Comparison of ENCODE assay signal across 25 cellular contexts in genomic region chr5:61758711-61759110, GRCh38.
"Had no signal": no experiment of that assay in that cellular context is flagged by ENCODE, and none has a peak within 500 bp of the region (broad histone marks: within the 10 kb centered on the region; RNA-seq: fewer than 3 reads in every experiment).

No MANE protein-coding gene starts in this region.

- H3K27me3 ChIP-seq: brain microvascular endothelial cell had no signal

- DNase-seq: activated CD4-positive, alpha-beta memory T cell treated with anti-CD3 and anti-CD28 coated beads, Interleukin-2, amount 10 ng/mL, durations not matched to agents 7 days and 5 days; activated CD4-positive, alpha-beta T cell treated with anti-CD3 and anti-CD28 coated beads for 1 hour; activated CD4-positive, alpha-beta T cell treated with anti-CD3 and anti-CD28 coated beads, Interleukin-2, amount 50 U/mL, for 1 hour; activated gamma-delta T cell; activated naive CD4-positive, alpha-beta T cell treated with anti-CD3 and anti-CD28 coated beads, Interleukin-2, amount 10 ng/mL, durations not matched to agents 7 days and 5 days; activated naive CD8-positive, alpha-beta T cell treated with anti-CD3 and anti-CD28 coated beads for 36 hours; activated T-cell treated with anti-CD3 and anti-CD28 coated beads for 4 hours; activated T-cell treated with anti-CD3 and anti-CD28 coated beads, Interleukin-2, amount 50 U/mL, for 48 hours; cerebellar nuclear complex; KG1; NCI-H1048; NCI-H146; NCI-H1930; NCI-H446; NCI-H524; NK-92 treated with Interleukin-12 subunit alpha and Interleukin-12 subunit beta, amount 100 ng/mL, for 24 hours; OCI-M1; RPMI8226; T-helper 17 cell; T-helper 9 cell had no signal

- H3K4me3 Mint-ChIP-seq: activated CD4-positive, alpha-beta memory T cell treated with anti-CD3 and anti-CD28 coated beads, Interleukin-2, amount 10 ng/mL, durations not matched to agents 7 days and 5 days; activated naive CD4-positive, alpha-beta T cell treated with anti-CD3 and anti-CD28 coated beads, Interleukin-2, amount 10 ng/mL, durations not matched to agents 7 days and 5 days; activated naive CD8-positive, alpha-beta T cell treated with anti-CD3 and anti-CD28 coated beads for 36 hours; activated T-helper 17 cell treated with anti-CD3 and anti-CD28 coated beads, Interleukin-2, amount 50 U/mL, for 72 hours; T-helper 17 cell; WTC11 had no signal

- H3K27ac ChIP-seq: brain microvascular endothelial cell had no signal

- H3K4me1 Mint-ChIP-seq: activated CD4-positive, alpha-beta memory T cell treated with anti-CD3 and anti-CD28 coated beads, Interleukin-2, amount 10 ng/mL, durations not matched to agents 7 days and 5 days; activated naive CD4-positive, alpha-beta T cell treated with anti-CD3 and anti-CD28 coated beads, Interleukin-2, amount 10 ng/mL, durations not matched to agents 7 days and 5 days; activated naive CD8-positive, alpha-beta T cell treated with anti-CD3 and anti-CD28 coated beads for 36 hours; activated T-helper 17 cell treated with anti-CD3 and anti-CD28 coated beads, Interleukin-2, amount 50 U/mL, for 72 hours; T-helper 17 cell had no signal

- H3K9me3 Mint-ChIP-seq: activated CD4-positive, alpha-beta memory T cell treated with anti-CD3 and anti-CD28 coated beads, Interleukin-2, amount 10 ng/mL, durations not matched to agents 7 days and 5 days; activated naive CD4-positive, alpha-beta T cell treated with anti-CD3 and anti-CD28 coated beads, Interleukin-2, amount 10 ng/mL, durations not matched to agents 7 days and 5 days; activated T-helper 17 cell treated with anti-CD3 and anti-CD28 coated beads, Interleukin-2, amount 50 U/mL, for 72 hours had no signal

- H3K27ac Mint-ChIP-seq: activated CD4-positive, alpha-beta memory T cell treated with anti-CD3 and anti-CD28 coated beads, Interleukin-2, amount 10 ng/mL, durations not matched to agents 7 days and 5 days; activated naive CD4-positive, alpha-beta T cell treated with anti-CD3 and anti-CD28 coated beads, Interleukin-2, amount 10 ng/mL, durations not matched to agents 7 days and 5 days; activated naive CD8-positive, alpha-beta T cell treated with anti-CD3 and anti-CD28 coated beads for 36 hours; activated T-helper 17 cell treated with anti-CD3 and anti-CD28 coated beads, Interleukin-2, amount 50 U/mL, for 72 hours; T-helper 17 cell; WTC11 had no signal

- H3K27me3 Mint-ChIP-seq: activated naive CD4-positive, alpha-beta T cell treated with anti-CD3 and anti-CD28 coated beads, Interleukin-2, amount 10 ng/mL, durations not matched to agents 7 days and 5 days; activated naive CD8-positive, alpha-beta T cell treated with anti-CD3 and anti-CD28 coated beads for 36 hours; activated T-helper 17 cell treated with anti-CD3 and anti-CD28 coated beads, Interleukin-2, amount 50 U/mL, for 72 hours; T-helper 17 cell had no signal

- H3K36me3 ChIP-seq: brain microvascular endothelial cell had no signal

- ATAC-seq: activated T-helper 17 cell treated with anti-CD3 and anti-CD28 coated beads, Interleukin-2, amount 50 U/mL, for 72 hours; Panc1; Right ventricle myocardium inferior; T-helper 17 cell; WTC11 had no signal

- H3K36me3 Mint-ChIP-seq: activated naive CD4-positive, alpha-beta T cell treated with anti-CD3 and anti-CD28 coated beads, Interleukin-2, amount 10 ng/mL, durations not matched to agents 7 days and 5 days; activated naive CD8-positive, alpha-beta T cell treated with anti-CD3 and anti-CD28 coated beads for 36 hours had no signal
